In the genomic region with DNA sequence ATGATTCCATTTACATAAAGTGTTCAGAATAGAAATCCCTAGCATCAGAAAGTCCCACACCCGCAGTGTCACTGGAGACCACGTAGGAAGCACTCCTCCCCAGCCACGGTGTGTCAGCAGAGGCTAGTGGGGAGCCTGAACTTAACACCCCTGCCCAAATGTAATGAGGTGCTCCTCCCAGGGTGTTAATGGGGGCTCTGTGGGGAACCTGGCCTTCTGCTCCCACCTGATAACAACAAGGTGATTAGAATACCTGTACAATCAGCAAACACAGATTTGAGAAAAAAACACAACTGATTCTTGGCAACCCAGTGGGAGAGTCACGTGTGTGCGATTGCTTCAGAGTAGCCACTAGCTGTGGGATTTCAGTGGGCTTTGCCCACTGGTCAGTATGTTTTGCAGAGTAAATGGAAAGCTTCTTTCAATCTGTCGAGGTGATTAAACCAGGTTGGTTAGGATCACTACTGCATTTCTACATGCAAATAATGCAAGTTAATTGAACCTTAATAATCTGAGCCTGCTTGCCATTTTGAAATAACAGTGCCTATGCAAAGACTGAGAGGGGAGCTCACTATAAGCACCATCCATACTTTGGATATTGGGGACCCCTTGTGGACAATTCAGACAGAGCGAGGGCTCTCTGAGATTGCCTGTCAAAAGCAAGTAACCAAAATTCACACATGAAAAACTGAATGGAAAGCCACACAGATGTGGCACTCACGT, we compare ENCODE assay signal across 7 cellular contexts. TPM values are rescaled to one million over a fixed set of nuclear protein-coding genes. Genes with fewer than 3 reads are reported as not detected.
DNase-seq lines count a peak whose midpoint lies in the region; ATAC-seq and TF ChIP-seq lines count a peak whose summit lies in the region.

No MANE protein-coding gene starts in this region.

- POLR2A ChIA-PET in Panc1 (lab: Charles Lee), result no interaction called here

- peak; percentile 80 for TF ChIP-seq CTCF in Panc1 (IDR thresholded peaks at IDR 0.05)
- TF ChIP-seq CTCF in astrocyte of the cerebellum (IDR thresholded peaks at IDR 0.05; ENCODE audit: low read depth, low read length, missing control alignments), result peak; percentile 73

- peak; percentile 95 for ATAC-seq in Panc1

- no peaks in the 10 kb centered on the region for H3K36me3 ChIP-seq in Panc1 (ENCODE audit: control insufficient read depth, insufficient read depth, low read length)

- BruUV-seq in Panc1 (replicated peaks; lab: Mats Ljungman, UMichigan), result no TSS peak

- intact Hi-C loops in Panc1 (cut with micrococcal nuclease; ENCODE audit: unreplicated experiment), result loop anchor here (1.0 kb wide), 1 partner anchor 93 kb away; no protein-coding TSS in a partner anchor

- no peak overlapping the region for H3K27ac ChIP-seq in Panc1 (ENCODE audit: low read length)

- H3K9me3 ChIP-seq in Panc1 (ENCODE audit: control insufficient read depth, insufficient read depth, low read depth, low read length), result no peaks in the 10 kb centered on the region

- in situ Hi-C loops in Panc1 (cut with HindIII; ENCODE audit: low pct_unique_long_range_greater_than_20kb, low sequenced_read_pairs), result no loop called here
- in situ Hi-C loops in astrocyte of the cerebellum (cut with HindIII; ENCODE audit: low sequenced_read_pairs), result loop anchor here (10.0 kb wide), 1 partner anchor 76 kb away; a partner anchor contains a TSS

- H3K4me1 ChIP-seq in Panc1 (ENCODE audit: control insufficient read depth, insufficient read depth, low read length), result no peaks in the 10 kb centered on the region

- CTCF ChIA-PET in Panc1 (lab: Charles Lee), result interaction anchor here (0.6 to 1.3 kb wide), 14 partner anchors 17 to 141 kb away, joined by 3 to 14 read pairs (median 4); a partner anchor contains a TSS

- no peaks in the 10 kb centered on the region for H3K27me3 ChIP-seq in Panc1 (ENCODE audit: control insufficient read depth, insufficient read depth, low read length)

- no peak overlapping the region for H3K4me3 ChIP-seq in Panc1 (ENCODE audit: low read depth in 2 of 2, low read length in 2 of 2)
- H3K4me3 ChIP-seq in astrocyte of the cerebellum (ENCODE audit: low read depth, low read length), result no peak overlapping the region

- peak; percentile 39 for DNase-seq in ELF-1 (ENCODE audit: low read depth, low spot score)
- DNase-seq in Kasumi-1 (lab: John Stamatoyannopoulos, UW), result peak; percentile 76 to 80
- peak; percentile 43 for DNase-seq in Panc1 (ENCODE audit: low read depth, low spot score)
- peak; percentile 50 for DNase-seq in astrocyte of the cerebellum (ENCODE audit: low read depth)
- DNase-seq in iPS-NIHi11 (ENCODE audit: low spot score), result peak; percentile 53
- DNase-seq in stimulated activated CD4-positive, alpha-beta T cell treated with anti-CD3 and anti-CD28 coated beads, Interleukin-4, amount 100 ng/mL, for 24 hours, result peak; percentile 43
- DNase-seq in NCI-H187 (lab: John Stamatoyannopoulos, UW), result no peak

RNA-seq across cellular contexts. Expression of a gene that starts 20.6 kb away (rescaled TPM):
- 111 TPM for total RNA-seq in Panc1 (2021; ENCODE audit: unreplicated experiment)
- polyA plus RNA-seq in Panc1 (2012; ENCODE audit: insufficient read length), result 109 TPM

RNA-seq across cellular contexts. Expression of a gene that starts 20.8 kb away (rescaled TPM):
- total RNA-seq in Panc1 (2021; ENCODE audit: unreplicated experiment), result 74.5 TPM
- 51.2 TPM for polyA plus RNA-seq in Panc1 (2012; ENCODE audit: insufficient read length)

RNA-seq across cellular contexts. Expression of a gene that starts 25.9 kb away (rescaled TPM):
- total RNA-seq in Panc1 (2021; ENCODE audit: unreplicated experiment), result 76.7 TPM
- 136 TPM for polyA plus RNA-seq in Panc1 (2012; ENCODE audit: insufficient read length)

RNA-seq across cellular contexts. Expression of a gene that starts 42.5 kb away (rescaled TPM):
- total RNA-seq in Panc1 (2021; ENCODE audit: unreplicated experiment), result 0.03 TPM
- 0.05 TPM for polyA plus RNA-seq in Panc1 (2012; ENCODE audit: insufficient read length)

RNA-seq across cellular contexts. Expression of a gene that starts 52.1 kb away (rescaled TPM):
- total RNA-seq in Panc1 (2021; ENCODE audit: unreplicated experiment), result not detected
- not detected for polyA plus RNA-seq in Panc1 (2012; ENCODE audit: insufficient read length)

Comparison
In these comparisons a context has a peak if more than half of its experiments do, and no peak if none do; other contexts are left out.
1. DNase-seq: peak in ELF-1 (single experiment), Kasumi-1 (2 of 2), Panc1 (single experiment), astrocyte of the cerebellum (single experiment), iPS-NIHi11 (single experiment) and stimulated activated CD4-positive, alpha-beta T cell treated with anti-CD3 and anti-CD28 coated beads, Interleukin-4, amount 100 ng/mL, for 24 hours (single experiment); none in NCI-H187 (0 of 2).